ENCODE assay signal across 1 cellular context in the genomic region with DNA sequence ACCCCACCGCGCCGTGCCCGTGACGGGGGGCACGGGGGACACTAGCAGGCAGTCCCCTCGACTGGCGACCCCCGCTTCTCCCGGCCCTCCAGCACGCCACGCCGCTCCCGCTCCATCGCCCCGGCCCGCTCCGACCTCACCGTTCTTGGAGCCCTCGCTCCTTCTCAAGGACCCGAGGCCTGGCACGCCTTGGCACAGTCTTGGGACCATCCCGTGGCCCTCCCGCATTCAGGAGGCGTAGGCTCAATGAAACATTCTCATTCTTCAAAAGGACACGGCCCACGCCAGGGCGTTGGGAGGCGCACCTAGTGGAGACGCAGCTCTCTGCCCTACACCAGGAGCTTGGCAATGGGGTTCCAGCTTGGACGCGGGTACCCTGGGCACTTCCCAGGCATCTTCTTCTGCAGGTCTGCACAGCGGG.
TF ChIP-seq lines count a peak whose summit lies in the region.

No MANE protein-coding gene starts in this region.

TF ChIP-seq in WTC11, 78 proteins besides CTCF, POLR2A, EP300 and RAD21 (continued from another document):
- TF ChIP-seq, protein P1, sequence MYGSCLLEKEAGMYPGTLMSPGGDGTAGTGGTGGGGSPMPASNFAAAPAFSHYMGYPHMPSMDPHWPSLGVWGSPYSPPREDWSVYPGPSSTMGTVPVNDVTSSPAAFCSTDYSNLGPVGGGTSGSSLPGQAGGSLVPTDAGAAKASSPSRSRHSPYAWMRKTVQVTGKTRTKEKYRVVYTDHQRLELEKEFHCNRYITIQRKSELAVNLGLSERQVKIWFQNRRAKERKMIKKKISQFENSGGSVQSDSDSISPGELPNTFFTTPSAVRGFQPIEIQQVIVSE (CRISPR knock-in tag; IDR thresholded peaks at IDR 0.05; ENCODE audit: borderline replicate concordance), result no peak
- TF ChIP-seq, protein P2, sequence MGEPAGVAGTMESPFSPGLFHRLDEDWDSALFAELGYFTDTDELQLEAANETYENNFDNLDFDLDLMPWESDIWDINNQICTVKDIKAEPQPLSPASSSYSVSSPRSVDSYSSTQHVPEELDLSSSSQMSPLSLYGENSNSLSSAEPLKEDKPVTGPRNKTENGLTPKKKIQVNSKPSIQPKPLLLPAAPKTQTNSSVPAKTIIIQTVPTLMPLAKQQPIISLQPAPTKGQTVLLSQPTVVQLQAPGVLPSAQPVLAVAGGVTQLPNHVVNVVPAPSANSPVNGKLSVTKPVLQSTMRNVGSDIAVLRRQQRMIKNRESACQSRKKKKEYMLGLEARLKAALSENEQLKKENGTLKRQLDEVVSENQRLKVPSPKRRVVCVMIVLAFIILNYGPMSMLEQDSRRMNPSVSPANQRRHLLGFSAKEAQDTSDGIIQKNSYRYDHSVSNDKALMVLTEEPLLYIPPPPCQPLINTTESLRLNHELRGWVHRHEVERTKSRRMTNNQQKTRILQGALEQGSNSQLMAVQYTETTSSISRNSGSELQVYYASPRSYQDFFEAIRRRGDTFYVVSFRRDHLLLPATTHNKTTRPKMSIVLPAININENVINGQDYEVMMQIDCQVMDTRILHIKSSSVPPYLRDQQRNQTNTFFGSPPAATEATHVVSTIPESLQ (CRISPR knock-in tag; IDR thresholded peaks at IDR 0.05), result no peak
- TF ChIP-seq SMAD4 (CRISPR knock-in tag; IDR thresholded peaks at IDR 0.05) (no peak), EMX1 (CRISPR knock-in tag; IDR thresholded peaks at IDR 0.05) (no peak), HMGA2 (CRISPR knock-in tag; IDR thresholded peaks at IDR 0.05) (no peak), NR2C2 (CRISPR knock-in tag; IDR thresholded peaks at IDR 0.05) (no peak), OVOL2 (CRISPR knock-in tag; IDR thresholded peaks at IDR 0.05; ENCODE audit: borderline replicate concordance) (no peak), GTF2I (CRISPR knock-in tag; conservative IDR thresholded peaks at IDR 0.05) (no peak), ESRRA (CRISPR knock-in tag; IDR thresholded peaks at IDR 0.05; ENCODE audit: borderline replicate concordance) (no peak), RELA (CRISPR knock-in tag; IDR thresholded peaks at IDR 0.05; ENCODE audit: borderline replicate concordance) (no peak)
- TF ChIP-seq, protein P3, sequence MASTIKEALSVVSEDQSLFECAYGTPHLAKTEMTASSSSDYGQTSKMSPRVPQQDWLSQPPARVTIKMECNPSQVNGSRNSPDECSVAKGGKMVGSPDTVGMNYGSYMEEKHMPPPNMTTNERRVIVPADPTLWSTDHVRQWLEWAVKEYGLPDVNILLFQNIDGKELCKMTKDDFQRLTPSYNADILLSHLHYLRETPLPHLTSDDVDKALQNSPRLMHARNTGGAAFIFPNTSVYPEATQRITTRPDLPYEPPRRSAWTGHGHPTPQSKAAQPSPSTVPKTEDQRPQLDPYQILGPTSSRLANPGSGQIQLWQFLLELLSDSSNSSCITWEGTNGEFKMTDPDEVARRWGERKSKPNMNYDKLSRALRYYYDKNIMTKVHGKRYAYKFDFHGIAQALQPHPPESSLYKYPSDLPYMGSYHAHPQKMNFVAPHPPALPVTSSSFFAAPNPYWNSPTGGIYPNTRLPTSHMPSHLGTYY (CRISPR knock-in tag; IDR thresholded peaks at IDR 0.05), result no peak
- TF ChIP-seq, protein P4, sequence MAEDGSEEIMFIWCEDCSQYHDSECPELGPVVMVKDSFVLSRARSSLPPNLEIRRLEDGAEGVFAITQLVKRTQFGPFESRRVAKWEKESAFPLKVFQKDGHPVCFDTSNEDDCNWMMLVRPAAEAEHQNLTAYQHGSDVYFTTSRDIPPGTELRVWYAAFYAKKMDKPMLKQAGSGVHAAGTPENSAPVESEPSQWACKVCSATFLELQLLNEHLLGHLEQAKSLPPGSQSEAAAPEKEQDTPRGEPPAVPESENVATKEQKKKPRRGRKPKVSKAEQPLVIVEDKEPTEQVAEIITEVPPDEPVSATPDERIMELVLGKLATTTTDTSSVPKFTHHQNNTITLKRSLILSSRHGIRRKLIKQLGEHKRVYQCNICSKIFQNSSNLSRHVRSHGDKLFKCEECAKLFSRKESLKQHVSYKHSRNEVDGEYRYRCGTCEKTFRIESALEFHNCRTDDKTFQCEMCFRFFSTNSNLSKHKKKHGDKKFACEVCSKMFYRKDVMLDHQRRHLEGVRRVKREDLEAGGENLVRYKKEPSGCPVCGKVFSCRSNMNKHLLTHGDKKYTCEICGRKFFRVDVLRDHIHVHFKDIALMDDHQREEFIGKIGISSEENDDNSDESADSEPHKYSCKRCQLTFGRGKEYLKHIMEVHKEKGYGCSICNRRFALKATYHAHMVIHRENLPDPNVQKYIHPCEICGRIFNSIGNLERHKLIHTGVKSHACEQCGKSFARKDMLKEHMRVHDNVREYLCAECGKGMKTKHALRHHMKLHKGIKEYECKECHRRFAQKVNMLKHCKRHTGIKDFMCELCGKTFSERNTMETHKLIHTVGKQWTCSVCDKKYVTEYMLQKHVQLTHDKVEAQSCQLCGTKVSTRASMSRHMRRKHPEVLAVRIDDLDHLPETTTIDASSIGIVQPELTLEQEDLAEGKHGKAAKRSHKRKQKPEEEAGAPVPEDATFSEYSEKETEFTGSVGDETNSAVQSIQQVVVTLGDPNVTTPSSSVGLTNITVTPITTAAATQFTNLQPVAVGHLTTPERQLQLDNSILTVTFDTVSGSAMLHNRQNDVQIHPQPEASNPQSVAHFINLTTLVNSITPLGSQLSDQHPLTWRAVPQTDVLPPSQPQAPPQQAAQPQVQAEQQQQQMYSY (CRISPR knock-in tag; IDR thresholded peaks at IDR 0.05), result no peak
- TF ChIP-seq, protein P5, sequence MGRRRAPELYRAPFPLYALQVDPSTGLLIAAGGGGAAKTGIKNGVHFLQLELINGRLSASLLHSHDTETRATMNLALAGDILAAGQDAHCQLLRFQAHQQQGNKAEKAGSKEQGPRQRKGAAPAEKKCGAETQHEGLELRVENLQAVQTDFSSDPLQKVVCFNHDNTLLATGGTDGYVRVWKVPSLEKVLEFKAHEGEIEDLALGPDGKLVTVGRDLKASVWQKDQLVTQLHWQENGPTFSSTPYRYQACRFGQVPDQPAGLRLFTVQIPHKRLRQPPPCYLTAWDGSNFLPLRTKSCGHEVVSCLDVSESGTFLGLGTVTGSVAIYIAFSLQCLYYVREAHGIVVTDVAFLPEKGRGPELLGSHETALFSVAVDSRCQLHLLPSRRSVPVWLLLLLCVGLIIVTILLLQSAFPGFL (CRISPR knock-in tag; IDR thresholded peaks at IDR 0.05; ENCODE audit: borderline replicate concordance), result no peak
